Comparison of ENCODE assay signal across 1 cellular context in the genomic region with DNA sequence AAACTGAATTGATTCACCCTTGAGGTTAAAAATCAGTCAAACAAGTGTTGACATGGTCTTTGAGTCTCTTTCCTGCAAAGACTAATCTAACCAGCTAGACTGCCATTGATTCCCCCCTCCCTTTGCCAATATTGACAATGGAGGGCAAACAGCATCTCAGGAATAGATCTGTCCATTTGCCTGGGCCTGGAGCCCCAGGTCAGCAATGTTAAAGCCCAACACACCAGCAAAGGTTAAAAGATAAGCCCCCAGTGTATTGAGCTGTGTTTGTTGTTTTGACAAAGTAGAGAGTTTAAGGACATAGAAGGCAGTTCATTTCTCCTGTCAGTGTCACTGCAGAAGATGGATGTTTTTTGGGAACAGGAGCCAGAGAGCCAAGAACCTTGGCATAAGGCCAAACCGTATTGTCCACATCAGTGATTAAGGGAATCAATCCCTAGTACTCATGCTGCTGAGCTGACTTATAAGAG.
A peak's percentile ranks its signal among the peaks of the same experiment; 100 is the strongest.
TF ChIP-seq lines count a peak whose summit lies in the region.

No MANE protein-coding gene starts in this region.

TF ChIP-seq in HepG2, 621 proteins besides CTCF, POLR2A, EP300 and RAD21 (continued from another document and continues in another):
- TF ChIP-seq ZBTB3 (CRISPR knock-in tag; IDR thresholded peaks at IDR 0.05; ENCODE audit: borderline replicate concordance, low read depth) (0 out of 2 replicates have a peak, but pooled peaks have one; percentile 55), RBM39 (IDR thresholded peaks at IDR 0.05; ENCODE audit: low read depth, low read length, poor library complexity, severe bottlenecking) (no peak), ZNF619 (CRISPR knock-in tag; IDR thresholded peaks at IDR 0.05) (no peak), ZNF558 (CRISPR knock-in tag; IDR thresholded peaks at IDR 0.05; ENCODE audit: borderline replicate concordance) (no peak; the same call in 1 of the 2 replicates), KDM6A (CRISPR knock-in tag; IDR thresholded peaks at IDR 0.05; ENCODE audit: low read depth) (peak; percentile 50; the same call in 1 of the 2 replicates), SMC3 (IDR thresholded peaks at IDR 0.05; ENCODE audit: low read length) (no peak), FOXK1 (CRISPR knock-in tag; IDR thresholded peaks at IDR 0.05; ENCODE audit: borderline replicate concordance, low read depth) (peak; percentile 86; the same call in 1 of the 2 replicates), ZNF101 (CRISPR knock-in tag; IDR thresholded peaks at IDR 0.05; ENCODE audit: borderline replicate concordance, low read depth) (no peak), ZSCAN9 (CRISPR knock-in tag; IDR thresholded peaks at IDR 0.05; ENCODE audit: borderline replicate concordance) (no peak), ASH2L (IDR thresholded peaks at IDR 0.05; ENCODE audit: insufficient read length, low read depth, low read length) (no peak), ZNF841 (CRISPR knock-in tag; IDR thresholded peaks at IDR 0.05; ENCODE audit: borderline replicate concordance) (no peak), ZC3H13 (CRISPR knock-in tag; IDR thresholded peaks at IDR 0.05) (0 out of 2 replicates have a peak, but pooled peaks have one; percentile 60), PLRG1 (conservative IDR thresholded peaks at IDR 0.05) (no peak), TAF15 (IDR thresholded peaks at IDR 0.05; ENCODE audit: low read depth, low read length, poor library complexity, severe bottlenecking) (no peak), KMT2B (CRISPR knock-in tag; IDR thresholded peaks at IDR 0.05) (0 out of 2 replicates have a peak, but pooled peaks have one; percentile 33), CHD2 (IDR thresholded peaks at IDR 0.05; ENCODE audit: low read depth, low read length) (no peak), ZNF329 (CRISPR knock-in tag; IDR thresholded peaks at IDR 0.05; ENCODE audit: low read depth) (no peak), ZNF552 (CRISPR knock-in tag; IDR thresholded peaks at IDR 0.05; ENCODE audit: borderline replicate concordance) (no peak), EZH2 (conservative IDR thresholded peaks at IDR 0.05; ENCODE audit: low read depth, low read length) (no peak), MLLT10 (CRISPR knock-in tag; IDR thresholded peaks at IDR 0.05) (no peak), TARDBP (CRISPR knock-in tag; IDR thresholded peaks at IDR 0.05) (peak; percentile 58; the same call in 1 of the 2 replicates), PHF20 (CRISPR knock-in tag; IDR thresholded peaks at IDR 0.05) (no peak), ZNF383 (CRISPR knock-in tag; IDR thresholded peaks at IDR 0.05; ENCODE audit: borderline replicate concordance) (no peak), CREB1 (IDR thresholded peaks at IDR 0.05) (no peak), CREB1 (CRISPR knock-in tag; IDR thresholded peaks at IDR 0.05) (peak; percentile 52; the same call in 1 of the 2 replicates), ZNF891 (CRISPR knock-in tag; IDR thresholded peaks at IDR 0.05) (no peak), FOXA3 (CRISPR knock-in tag; IDR thresholded peaks at IDR 0.05) (peak; percentile 95), ZFP41 (CRISPR knock-in tag; IDR thresholded peaks at IDR 0.05; ENCODE audit: borderline replicate concordance) (no peak), BCL6 (CRISPR knock-in tag; IDR thresholded peaks at IDR 0.05) (peak; percentile 99), MYC (CRISPR knock-in tag; IDR thresholded peaks at IDR 0.05; ENCODE audit: borderline replicate concordance) (no peak; the same call in 1 of the 2 replicates), ERF (CRISPR knock-in tag; IDR thresholded peaks at IDR 0.05) (0 out of 2 replicates have a peak, but pooled peaks have one; percentile 41), SYNCRIP (IDR thresholded peaks at IDR 0.05; ENCODE audit: insufficient read depth, low read depth, low read length) (no peak), EEA1 (CRISPR knock-in tag; IDR thresholded peaks at IDR 0.05; ENCODE audit: borderline replicate concordance) (no peak), ZNF326 (CRISPR knock-in tag; IDR thresholded peaks at IDR 0.05; ENCODE audit: borderline replicate concordance) (no peak), CEBPG (CRISPR knock-in tag; IDR thresholded peaks at IDR 0.05) (no peak), ZKSCAN8 (CRISPR knock-in tag; IDR thresholded peaks at IDR 0.05; ENCODE audit: borderline replicate concordance) (no peak), MIER2 (CRISPR knock-in tag; IDR thresholded peaks at IDR 0.05) (peak; percentile 73; the same call in 1 of the 2 replicates), ZSCAN29 (CRISPR knock-in tag; conservative IDR thresholded peaks at IDR 0.05) (peak; percentile 79; the same call in 1 of the 2 replicates), GABPA (IDR thresholded peaks at IDR 0.05; ENCODE audit: low read depth, low read length) (no peak), GABPA (CRISPR knock-in tag; IDR thresholded peaks at IDR 0.05; ENCODE audit: low read depth) (0 out of 2 replicates have a peak, but pooled peaks have one; percentile 14), REPIN1 (CRISPR knock-in tag; IDR thresholded peaks at IDR 0.05; ENCODE audit: borderline replicate concordance, low read depth) (peak; percentile 67; the same call in 1 of the 2 replicates), DR1 (CRISPR knock-in tag; IDR thresholded peaks at IDR 0.05) (no peak), ZNF136 (CRISPR knock-in tag; IDR thresholded peaks at IDR 0.05; ENCODE audit: low read depth) (peak; percentile 70; the same call in 1 of the 2 replicates), ZNF614 (CRISPR knock-in tag; IDR thresholded peaks at IDR 0.05; ENCODE audit: borderline replicate concordance) (peak; percentile 25; the same call in 1 of the 2 replicates), NFE2L1 (CRISPR knock-in tag; IDR thresholded peaks at IDR 0.05; ENCODE audit: borderline replicate concordance) (no peak), ZNF343 (CRISPR knock-in tag; IDR thresholded peaks at IDR 0.05) (no peak), NBN (conservative IDR thresholded peaks at IDR 0.05) (no peak), SALL1 (CRISPR knock-in tag; IDR thresholded peaks at IDR 0.05) (peak; percentile 96), KLF15 (CRISPR knock-in tag; IDR thresholded peaks at IDR 0.05; ENCODE audit: borderline replicate concordance) (no peak)
- TF ChIP-seq, protein P1, sequence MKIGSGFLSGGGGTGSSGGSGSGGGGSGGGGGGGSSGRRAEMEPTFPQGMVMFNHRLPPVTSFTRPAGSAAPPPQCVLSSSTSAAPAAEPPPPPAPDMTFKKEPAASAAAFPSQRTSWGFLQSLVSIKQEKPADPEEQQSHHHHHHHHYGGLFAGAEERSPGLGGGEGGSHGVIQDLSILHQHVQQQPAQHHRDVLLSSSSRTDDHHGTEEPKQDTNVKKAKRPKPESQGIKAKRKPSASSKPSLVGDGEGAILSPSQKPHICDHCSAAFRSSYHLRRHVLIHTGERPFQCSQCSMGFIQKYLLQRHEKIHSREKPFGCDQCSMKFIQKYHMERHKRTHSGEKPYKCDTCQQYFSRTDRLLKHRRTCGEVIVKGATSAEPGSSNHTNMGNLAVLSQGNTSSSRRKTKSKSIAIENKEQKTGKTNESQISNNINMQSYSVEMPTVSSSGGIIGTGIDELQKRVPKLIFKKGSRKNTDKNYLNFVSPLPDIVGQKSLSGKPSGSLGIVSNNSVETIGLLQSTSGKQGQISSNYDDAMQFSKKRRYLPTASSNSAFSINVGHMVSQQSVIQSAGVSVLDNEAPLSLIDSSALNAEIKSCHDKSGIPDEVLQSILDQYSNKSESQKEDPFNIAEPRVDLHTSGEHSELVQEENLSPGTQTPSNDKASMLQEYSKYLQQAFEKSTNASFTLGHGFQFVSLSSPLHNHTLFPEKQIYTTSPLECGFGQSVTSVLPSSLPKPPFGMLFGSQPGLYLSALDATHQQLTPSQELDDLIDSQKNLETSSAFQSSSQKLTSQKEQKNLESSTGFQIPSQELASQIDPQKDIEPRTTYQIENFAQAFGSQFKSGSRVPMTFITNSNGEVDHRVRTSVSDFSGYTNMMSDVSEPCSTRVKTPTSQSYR (CRISPR knock-in tag; IDR thresholded peaks at IDR 0.05; ENCODE audit: borderline replicate concordance), result peak; percentile 32; the same call in 1 of the 2 replicates
- TF ChIP-seq, protein P2, sequence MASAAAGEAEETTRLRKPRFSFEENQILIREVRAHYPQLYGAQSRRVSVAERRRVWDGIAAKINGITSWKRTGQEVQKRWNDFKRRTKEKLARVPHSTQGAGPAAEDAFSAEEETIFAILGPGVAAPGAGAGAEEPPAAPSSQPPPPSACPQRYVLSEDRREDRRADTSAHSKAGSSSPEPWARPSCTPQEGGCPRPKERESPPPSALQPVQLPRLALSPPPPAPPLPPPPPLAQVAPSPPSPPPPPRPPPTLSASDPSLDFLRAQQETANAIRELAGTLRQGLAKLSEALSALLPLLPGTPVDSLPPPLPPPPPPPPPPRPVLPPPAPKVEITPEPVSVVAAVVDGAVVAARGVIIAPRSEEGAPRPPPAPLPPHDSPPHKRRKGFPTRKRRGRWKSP (CRISPR knock-in tag; IDR thresholded peaks at IDR 0.05), result 0 out of 2 replicates have a peak, but pooled peaks have one; percentile 35
- TF ChIP-seq, protein P3, sequence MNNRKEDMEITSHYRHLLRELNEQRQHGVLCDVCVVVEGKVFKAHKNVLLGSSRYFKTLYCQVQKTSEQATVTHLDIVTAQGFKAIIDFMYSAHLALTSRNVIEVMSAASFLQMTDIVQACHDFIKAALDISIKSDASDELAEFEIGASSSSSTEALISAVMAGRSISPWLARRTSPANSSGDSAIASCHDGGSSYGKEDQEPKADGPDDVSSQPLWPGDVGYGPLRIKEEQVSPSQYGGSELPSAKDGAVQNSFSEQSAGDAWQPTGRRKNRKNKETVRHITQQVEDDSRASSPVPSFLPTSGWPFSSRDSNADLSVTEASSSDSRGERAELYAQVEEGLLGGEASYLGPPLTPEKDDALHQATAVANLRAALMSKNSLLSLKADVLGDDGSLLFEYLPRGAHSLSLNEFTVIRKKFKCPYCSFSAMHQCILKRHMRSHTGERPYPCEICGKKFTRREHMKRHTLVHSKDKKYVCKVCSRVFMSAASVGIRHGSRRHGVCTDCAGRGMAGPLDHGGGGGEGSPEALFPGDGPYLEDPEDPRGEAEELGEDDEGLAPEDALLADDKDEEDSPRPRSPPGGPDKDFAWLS (CRISPR knock-in tag; IDR thresholded peaks at IDR 0.05; ENCODE audit: borderline replicate concordance), result no peak
- TF ChIP-seq, protein P4, sequence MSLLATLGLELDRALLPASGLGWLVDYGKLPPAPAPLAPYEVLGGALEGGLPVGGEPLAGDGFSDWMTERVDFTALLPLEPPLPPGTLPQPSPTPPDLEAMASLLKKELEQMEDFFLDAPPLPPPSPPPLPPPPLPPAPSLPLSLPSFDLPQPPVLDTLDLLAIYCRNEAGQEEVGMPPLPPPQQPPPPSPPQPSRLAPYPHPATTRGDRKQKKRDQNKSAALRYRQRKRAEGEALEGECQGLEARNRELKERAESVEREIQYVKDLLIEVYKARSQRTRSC (CRISPR knock-in tag; IDR thresholded peaks at IDR 0.05; ENCODE audit: low read depth), result no peak
- TF ChIP-seq, protein P5, sequence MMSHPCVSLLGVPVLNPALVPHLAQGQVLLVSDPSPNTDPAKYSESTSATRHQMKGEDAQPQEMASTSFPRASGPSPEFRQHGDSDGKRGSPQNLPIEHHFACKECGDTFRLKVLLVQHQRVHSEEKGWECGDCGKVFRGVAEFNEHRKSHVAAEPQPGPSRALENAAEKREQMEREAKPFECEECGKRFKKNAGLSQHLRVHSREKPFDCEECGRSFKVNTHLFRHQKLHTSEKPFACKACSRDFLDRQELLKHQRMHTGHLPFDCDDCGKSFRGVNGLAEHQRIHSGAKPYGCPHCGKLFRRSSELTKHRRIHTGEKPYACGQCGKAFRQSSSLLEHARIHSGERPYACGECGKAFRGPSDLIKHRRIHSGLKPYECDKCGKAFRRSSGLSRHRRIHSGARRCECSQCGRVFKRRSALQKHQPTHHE (CRISPR knock-in tag; IDR thresholded peaks at IDR 0.05; ENCODE audit: borderline replicate concordance), result no peak
- TF ChIP-seq, protein P6, sequence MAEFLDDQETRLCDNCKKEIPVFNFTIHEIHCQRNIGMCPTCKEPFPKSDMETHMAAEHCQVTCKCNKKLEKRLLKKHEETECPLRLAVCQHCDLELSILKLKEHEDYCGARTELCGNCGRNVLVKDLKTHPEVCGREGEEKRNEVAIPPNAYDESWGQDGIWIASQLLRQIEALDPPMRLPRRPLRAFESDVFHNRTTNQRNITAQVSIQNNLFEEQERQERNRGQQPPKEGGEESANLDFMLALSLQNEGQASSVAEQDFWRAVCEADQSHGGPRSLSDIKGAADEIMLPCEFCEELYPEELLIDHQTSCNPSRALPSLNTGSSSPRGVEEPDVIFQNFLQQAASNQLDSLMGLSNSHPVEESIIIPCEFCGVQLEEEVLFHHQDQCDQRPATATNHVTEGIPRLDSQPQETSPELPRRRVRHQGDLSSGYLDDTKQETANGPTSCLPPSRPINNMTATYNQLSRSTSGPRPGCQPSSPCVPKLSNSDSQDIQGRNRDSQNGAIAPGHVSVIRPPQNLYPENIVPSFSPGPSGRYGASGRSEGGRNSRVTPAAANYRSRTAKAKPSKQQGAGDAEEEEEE (CRISPR knock-in tag; IDR thresholded peaks at IDR 0.05; ENCODE audit: borderline replicate concordance), result no peak
- TF ChIP-seq, protein P7, sequence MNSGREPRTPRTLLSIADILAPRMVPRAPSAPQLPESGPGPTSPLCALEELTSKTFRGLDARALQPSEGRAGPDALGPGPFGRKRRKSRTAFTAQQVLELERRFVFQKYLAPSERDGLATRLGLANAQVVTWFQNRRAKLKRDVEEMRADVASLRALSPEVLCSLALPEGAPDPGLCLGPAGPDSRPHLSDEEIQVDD (CRISPR knock-in tag; IDR thresholded peaks at IDR 0.05; ENCODE audit: borderline replicate concordance), result no peak
- TF ChIP-seq, protein P8, sequence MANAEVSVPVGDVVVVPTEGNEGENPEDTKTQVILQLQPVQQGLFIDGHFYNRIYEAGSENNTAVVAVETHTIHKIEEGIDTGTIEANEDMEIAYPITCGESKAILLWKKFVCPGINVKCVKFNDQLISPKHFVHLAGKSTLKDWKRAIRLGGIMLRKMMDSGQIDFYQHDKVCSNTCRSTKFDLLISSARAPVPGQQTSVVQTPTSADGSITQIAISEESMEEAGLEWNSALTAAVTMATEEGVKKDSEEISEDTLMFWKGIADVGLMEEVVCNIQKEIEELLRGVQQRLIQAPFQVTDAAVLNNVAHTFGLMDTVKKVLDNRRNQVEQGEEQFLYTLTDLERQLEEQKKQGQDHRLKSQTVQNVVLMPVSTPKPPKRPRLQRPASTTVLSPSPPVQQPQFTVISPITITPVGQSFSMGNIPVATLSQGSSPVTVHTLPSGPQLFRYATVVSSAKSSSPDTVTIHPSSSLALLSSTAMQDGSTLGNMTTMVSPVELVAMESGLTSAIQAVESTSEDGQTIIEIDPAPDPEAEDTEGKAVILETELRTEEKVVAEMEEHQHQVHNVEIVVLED (CRISPR knock-in tag; IDR thresholded peaks at IDR 0.05; ENCODE audit: borderline replicate concordance), result peak; percentile 58; the same call in 1 of the 2 replicates
- TF ChIP-seq, protein P9, sequence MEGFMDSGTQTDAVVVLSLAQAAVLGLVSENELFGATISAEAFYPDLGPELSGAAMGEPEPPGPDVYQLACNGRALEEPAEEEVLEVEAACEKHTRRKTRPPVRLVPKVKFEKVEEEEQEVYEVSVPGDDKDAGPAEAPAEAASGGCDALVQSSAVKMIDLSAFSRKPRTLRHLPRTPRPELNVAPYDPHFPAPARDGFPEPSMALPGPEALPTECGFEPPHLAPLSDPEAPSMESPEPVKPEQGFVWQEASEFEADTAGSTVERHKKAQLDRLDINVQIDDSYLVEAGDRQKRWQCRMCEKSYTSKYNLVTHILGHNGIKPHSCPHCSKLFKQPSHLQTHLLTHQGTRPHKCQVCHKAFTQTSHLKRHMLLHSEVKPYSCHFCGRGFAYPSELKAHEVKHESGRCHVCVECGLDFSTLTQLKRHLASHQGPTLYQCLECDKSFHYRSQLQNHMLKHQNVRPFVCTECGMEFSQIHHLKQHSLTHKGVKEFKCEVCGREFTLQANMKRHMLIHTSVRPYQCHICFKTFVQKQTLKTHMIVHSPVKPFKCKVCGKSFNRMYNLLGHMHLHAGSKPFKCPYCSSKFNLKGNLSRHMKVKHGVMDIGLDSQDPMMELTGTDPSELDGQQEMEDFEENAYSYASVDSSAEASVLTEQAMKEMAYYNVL (CRISPR knock-in tag; IDR thresholded peaks at IDR 0.05; ENCODE audit: borderline replicate concordance), result peak; percentile 69; the same call in 1 of the 2 replicates
